1 cellular context compared by ENCODE assay signal in the genomic region with DNA sequence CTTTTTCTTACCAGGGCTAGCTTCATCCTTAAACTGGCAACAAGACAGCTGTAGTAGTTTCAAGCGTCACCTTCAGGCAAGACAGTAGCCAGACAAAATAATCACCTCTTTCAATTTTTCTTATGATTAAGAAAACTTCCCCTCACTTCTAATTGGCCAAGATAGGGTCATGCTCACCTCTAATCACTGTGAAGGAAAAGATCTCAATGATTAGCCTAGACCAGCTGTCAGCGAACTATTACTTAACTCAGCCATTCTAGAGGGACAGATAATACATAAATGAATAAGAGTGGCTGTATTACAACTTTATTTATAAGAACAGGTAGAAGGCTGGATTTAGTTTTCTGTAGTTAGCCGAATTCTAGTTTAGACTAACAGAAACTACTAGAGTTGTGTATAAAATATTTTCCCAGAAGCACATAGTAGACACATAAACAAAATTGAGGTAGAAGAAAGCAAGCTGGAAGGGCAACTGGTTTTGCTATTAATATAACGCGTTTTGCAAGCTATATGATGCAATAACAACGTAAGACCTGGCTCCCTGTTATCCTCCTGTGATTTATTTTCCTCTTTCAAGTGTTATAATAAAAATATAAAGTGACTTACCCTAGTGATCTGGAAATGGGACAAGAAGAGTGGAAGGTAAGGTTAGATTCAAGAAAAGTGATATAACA.
TF ChIP-seq lines count a peak whose summit lies in the region.

No MANE protein-coding gene starts in this region.

TF ChIP-seq in IMR-90, 13 proteins besides CTCF, POLR2A, EP300 and RAD21:
- TF ChIP-seq CEBPB (IDR thresholded peaks at IDR 0.05; ENCODE audit: low read depth, low read length), result 0 out of 2 replicates have a peak, but pooled peaks have one; percentile 45
- TF ChIP-seq MAZ (IDR thresholded peaks at IDR 0.05; ENCODE audit: borderline replicate concordance, low read depth, low read length), result no peak
